20 cellular contexts compared by ENCODE assay signal in the genomic region with DNA sequence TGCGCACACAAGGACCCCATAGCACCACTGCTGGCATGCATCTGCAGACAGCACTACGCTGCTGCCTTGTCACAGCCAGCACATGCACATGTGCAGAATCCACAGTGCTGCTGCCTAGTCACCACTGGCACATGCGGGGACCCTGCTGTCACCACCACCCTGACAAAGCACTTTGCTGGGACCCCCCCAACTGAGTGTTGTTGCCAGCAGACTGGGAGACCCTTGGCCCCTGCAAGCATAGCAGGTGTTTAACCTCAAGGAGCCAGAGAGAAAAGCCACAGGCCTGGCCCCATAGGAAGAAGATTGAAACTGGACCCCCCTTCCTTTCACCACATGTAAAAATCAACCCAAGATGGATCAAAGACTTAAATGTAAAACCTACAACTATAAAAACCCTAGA.
DNase-seq lines count a peak whose midpoint lies in the region; ATAC-seq, FAIRE-seq and TF ChIP-seq lines count a peak whose summit lies in the region.
"Had no signal": no experiment of that assay in that cellular context is flagged by ENCODE, and none has a peak within 500 bp of the region (broad histone marks: within the 10 kb centered on the region; RNA-seq: fewer than 3 reads in every experiment).

No MANE protein-coding gene starts in this region.

- H2AK5ac ChIP-seq in neuronal stem cell (ENCODE audit: low read depth, low read length): peak overlapping the region; percentile 65

- H2BK15ac ChIP-seq in neuronal stem cell (ENCODE audit: low read length): no peak overlapping the region

- H3K4me3 Mint-ChIP-seq in activated CD8-positive, alpha-beta T cell treated with anti-CD3 and anti-CD28 coated beads, Interleukin-2, amount 10 ng/mL, durations not matched to agents 7 days and 5 days: no peak overlapping the region
- H3K4me3 Mint-ChIP-seq: B cell; CD4-positive, CD25-positive, alpha-beta regulatory T cell; CD8-positive, alpha-beta T cell; GM23338; H9 had no signal

- H3K79me1 ChIP-seq in neuronal stem cell (ENCODE audit: low read depth, low read length): no peaks in the 10 kb centered on the region

- H3K18ac ChIP-seq in neuronal stem cell (ENCODE audit: low read length): peak overlapping the region; percentile 27

- intact Hi-C loops in left ventricle myocardium superior (cut with micrococcal nuclease): no loop called here
- intact Hi-C loops in cardiac septum (cut with DNase I): no loop called here

- CTCF ChIA-PET in activated CD8-positive, alpha-beta T cell treated with anti-CD3 and anti-CD28 coated beads, Interleukin-2, amount 10 ng/mL, durations not matched to agents 7 days and 5 days (lab: Charles Lee): no interaction called here

- no peak overlapping the region for H4K91ac ChIP-seq in neuronal stem cell (ENCODE audit: low read depth, low read length, poor library complexity)

- H4K8ac ChIP-seq in neuronal stem cell (ENCODE audit: low read depth, low read length): no peak overlapping the region

- H3K4me2 ChIP-seq in neuronal stem cell (ENCODE audit: insufficient read depth, low read length, poor library complexity, severe bottlenecking): no peak overlapping the region
- H3K4me2 ChIP-seq: BLaER1, GM23338 had no signal

- POLR2A ChIA-PET in activated CD8-positive, alpha-beta T cell treated with anti-CD3 and anti-CD28 coated beads, Interleukin-2, amount 10 ng/mL, durations not matched to agents 7 days and 5 days (lab: Charles Lee): no interaction called here

- H3K14ac ChIP-seq in neuronal stem cell (ENCODE audit: low read length): peak overlapping the region; percentile 90

- H2BK5ac ChIP-seq in neuronal stem cell (ENCODE audit: low read length): no peak overlapping the region

- no peaks in the 10 kb centered on the region for H3K4me1 ChIP-seq in neuronal stem cell (ENCODE audit: control insufficient read depth in 2 of 2, insufficient read depth in 1 of 2, low read depth in 1 of 2, low read length in 2 of 2)
- H3K4me1 ChIP-seq: BLaER1, Caco-2 had no signal

- no peak overlapping the region for H3K4ac ChIP-seq in neuronal stem cell (ENCODE audit: low read length)

- H3K27ac Mint-ChIP-seq in activated CD8-positive, alpha-beta T cell treated with anti-CD3 and anti-CD28 coated beads, Interleukin-2, amount 10 ng/mL, durations not matched to agents 7 days and 5 days: no peak overlapping the region
- H3K27ac Mint-ChIP-seq: B cell; CD4-positive, CD25-positive, alpha-beta regulatory T cell; CD8-positive, alpha-beta T cell; GM23338; H9 had no signal

- H3K9me3 Mint-ChIP-seq in activated CD8-positive, alpha-beta T cell treated with anti-CD3 and anti-CD28 coated beads, Interleukin-2, amount 10 ng/mL, durations not matched to agents 7 days and 5 days (ENCODE audit: insufficient read depth): peaks cover 4% of the 10 kb centered on the region

- peak; percentile 18 for DNase-seq in left ventricle myocardium superior
- no peak for DNase-seq in cardiac septum (ENCODE audit: low spot score)
- DNase-seq in bronchial epithelial cell (ENCODE audit: low read depth): no peak
- no peak for DNase-seq in neuronal stem cell (ENCODE audit: low spot score)
- DNase-seq in activated CD8-positive, alpha-beta T cell treated with anti-CD3 and anti-CD28 coated beads, Interleukin-2, amount 10 ng/mL, durations not matched to agents 7 days and 5 days: no peak
- DNase-seq in SIG-M5 (lab: John Stamatoyannopoulos, UW): no peak
- DNase-seq: Caco-2; CD4-positive, CD25-positive, alpha-beta regulatory T cell; CD8-positive, alpha-beta T cell; DMS153; EL; GDM1; H9 had no signal

- H3K27me3 Mint-ChIP-seq in activated CD8-positive, alpha-beta T cell treated with anti-CD3 and anti-CD28 coated beads, Interleukin-2, amount 10 ng/mL, durations not matched to agents 7 days and 5 days (ENCODE audit: low read depth): no peaks in the 10 kb centered on the region
- H3K27me3 Mint-ChIP-seq: B cell; CD4-positive, CD25-positive, alpha-beta regulatory T cell had no signal

- H2AFZ ChIP-seq in neuronal stem cell (ENCODE audit: low read length): no peak overlapping the region
- H2AFZ ChIP-seq: GM23338 had no signal

- H2BK12ac ChIP-seq in neuronal stem cell (ENCODE audit: low read length): no peak overlapping the region

- H3K36me3 Mint-ChIP-seq in activated CD8-positive, alpha-beta T cell treated with anti-CD3 and anti-CD28 coated beads, Interleukin-2, amount 10 ng/mL, durations not matched to agents 7 days and 5 days (ENCODE audit: low read depth): peaks cover 5% of the 10 kb centered on the region

- H3K23ac ChIP-seq in neuronal stem cell (ENCODE audit: low read depth, low read length, poor library complexity): peak overlapping the region; percentile 34

- no peak overlapping the region for H3K9ac ChIP-seq in neuronal stem cell (ENCODE audit: low read depth, low read length, poor library complexity)
- H3K9ac ChIP-seq: BLaER1 had no signal

- peak; percentile 73 for FAIRE-seq in bronchial epithelial cell (lab: Jason Lieb, UNC)
- FAIRE-seq: GM12891, GM18507 had no signal

- H3K27ac ChIP-seq in neuronal stem cell (replicated peaks; ENCODE audit: low read length): no peak overlapping the region
- H3K27ac ChIP-seq: BLaER1, C4-2B had no signal

- no peak overlapping the region for H2BK120ac ChIP-seq in neuronal stem cell (ENCODE audit: low read depth, low read length)

- H3K9me3 ChIP-seq in neuronal stem cell (replicated peaks in 1 of 2; ENCODE audit: control insufficient read depth in 2 of 2, insufficient read depth in 1 of 2, low read depth in 1 of 2, low read length in 2 of 2): peaks cover 6 to 9% of the 10 kb centered on the region in 2 donors
- H3K9me3 ChIP-seq: Caco-2 had no signal

- H3K4me3 ChIP-seq in bronchial epithelial cell (ENCODE audit: low read depth, low read length) (no peak overlapping the region), neuronal stem cell (ENCODE audit: low read length in 2 of 2) (peak overlapping the region in 1 of 2 donors; percentile 15)
- H3K4me3 ChIP-seq: BLaER1, GM23338 had no signal

- WGBS in neuronal stem cell (ENCODE audit: extremely low coverage in 2 of 2, insufficient read length in 2 of 2, insufficient replicate concordance in 1 of 2), 2 donors: no CpG with 5 or more reads among the region's 3 CpGs

- no peak for ATAC-seq in left ventricle myocardium superior
- no peak for ATAC-seq in activated CD8-positive, alpha-beta T cell treated with anti-CD3 and anti-CD28 coated beads, Interleukin-2, amount 10 ng/mL, durations not matched to agents 7 days and 5 days
- ATAC-seq: CD8-positive, alpha-beta T cell; GM23338; HCT116 had no signal

- no peaks in the 10 kb centered on the region for H3K27me3 ChIP-seq in bronchial epithelial cell (ENCODE audit: control insufficient read depth, insufficient read depth, low read length)
- no peaks in the 10 kb centered on the region for H3K27me3 ChIP-seq in neuronal stem cell (ENCODE audit: control insufficient read depth in 3 of 3, insufficient read depth in 3 of 3, low read depth in 1 of 3, low read length in 3 of 3)
- H3K27me3 ChIP-seq: BLaER1 had no signal

- H3K36me3 ChIP-seq in bronchial epithelial cell (ENCODE audit: control insufficient read depth, insufficient read depth, low read length) (no peaks in the 10 kb centered on the region), neuronal stem cell (replicated peaks in 1 of 2; ENCODE audit: control insufficient read depth in 2 of 2, insufficient read depth in 2 of 2, low read length in 2 of 2) (no peaks in the 10 kb centered on the region)

- no peak for TF ChIP-seq CTCF in bronchial epithelial cell (IDR thresholded peaks at IDR 0.05; ENCODE audit: insufficient read depth, low read length, severe bottlenecking)

- no peaks in the 10 kb centered on the region for H3K4me1 Mint-ChIP-seq in activated CD8-positive, alpha-beta T cell treated with anti-CD3 and anti-CD28 coated beads, Interleukin-2, amount 10 ng/mL, durations not matched to agents 7 days and 5 days (ENCODE audit: low read depth)
- H3K4me1 Mint-ChIP-seq: B cell, GM23338, H9 had no signal
